Comparison of ENCODE assay signal across 28 cellular contexts in genomic region chr18:7317804-7318231, GRCh38.
A peak's percentile ranks its signal among the peaks of the same experiment; 100 is the strongest.
DNase-seq lines count a peak whose midpoint lies in the region; ATAC-seq and TF ChIP-seq lines count a peak whose summit lies in the region.
"Had no signal": no experiment of that assay in that cellular context is flagged by ENCODE, and none has a peak within 500 bp of the region (broad histone marks: within the 10 kb centered on the region; RNA-seq: fewer than 3 reads in every experiment).

No MANE protein-coding gene starts in this region.

- peak; percentile 28 for ATAC-seq in stimulated activated effector memory CD8-positive, alpha-beta T cell treated with anti-CD3 and anti-CD28 coated beads, Interleukin-12 subunit alpha, Interleukin-12 subunit beta, amount 100 ng/mL, for 72 hours
- ATAC-seq in HG03457 (IDR thresholded peaks at IDR 0.05; ENCODE audit: unreplicated experiment), result no peak
- ATAC-seq: activated CD4-positive, CD25-positive, alpha-beta regulatory T cell treated with anti-CD3 and anti-CD28 coated beads, Interleukin-2, amount 50 U/mL, for 24 hours; gastrocnemius medialis; Panc1 had no signal

- peak overlapping the region; percentile 63 for H3K4me3 Mint-ChIP-seq in glutamatergic neuron (ENCODE audit: unreplicated experiment)
- no peak overlapping the region for H3K4me3 Mint-ChIP-seq in stimulated activated effector memory CD8-positive, alpha-beta T cell treated with anti-CD3 and anti-CD28 coated beads, Interleukin-12 subunit alpha, Interleukin-12 subunit beta, amount 100 ng/mL, for 72 hours
- H3K4me3 Mint-ChIP-seq: activated CD4-positive, alpha-beta memory T cell treated with anti-CD3 and anti-CD28 coated beads for 36 hours; activated naive CD4-positive, alpha-beta T cell treated with anti-CD3 and anti-CD28 coated beads for 36 hours; activated T-helper 1 cell treated with anti-CD3 and anti-CD28 coated beads, Interleukin-12 subunit alpha, Interleukin-12 subunit beta, Interleukin-2, Interleukin-4 antibody, amounts not matched to agents 30 ng/mL and 10 ng/mL and 1 ng/mL, durations not matched to agents 14 hours and 24 hours and 36 hours; brain; HFFc6; IgD-negative memory B cell; immature natural killer cell; natural killer cell had no signal

- H3K27ac Mint-ChIP-seq in glutamatergic neuron (ENCODE audit: unreplicated experiment), result peak overlapping the region; percentile 66
- H3K27ac Mint-ChIP-seq in stimulated activated effector memory CD8-positive, alpha-beta T cell treated with anti-CD3 and anti-CD28 coated beads, Interleukin-12 subunit alpha, Interleukin-12 subunit beta, amount 100 ng/mL, for 72 hours, result no peak overlapping the region
- H3K27ac Mint-ChIP-seq: activated CD4-positive, alpha-beta memory T cell treated with anti-CD3 and anti-CD28 coated beads for 36 hours; activated naive CD4-positive, alpha-beta T cell treated with anti-CD3 and anti-CD28 coated beads for 36 hours; activated T-helper 1 cell treated with anti-CD3 and anti-CD28 coated beads, Interleukin-12 subunit alpha, Interleukin-12 subunit beta, Interleukin-2, Interleukin-4 antibody, amounts not matched to agents 30 ng/mL and 10 ng/mL and 1 ng/mL, durations not matched to agents 14 hours and 24 hours and 36 hours; brain; HFFc6; immature natural killer cell; natural killer cell had no signal

- peaks cover 8% of the 10 kb centered on the region for H3K9me3 Mint-ChIP-seq in glutamatergic neuron (ENCODE audit: unreplicated experiment)
- peaks cover 5% of the 10 kb centered on the region for H3K9me3 Mint-ChIP-seq in stimulated activated effector memory CD8-positive, alpha-beta T cell treated with anti-CD3 and anti-CD28 coated beads, Interleukin-12 subunit alpha, Interleukin-12 subunit beta, amount 100 ng/mL, for 72 hours
- H3K9me3 Mint-ChIP-seq: activated naive CD4-positive, alpha-beta T cell treated with anti-CD3 and anti-CD28 coated beads for 36 hours had no signal

- peaks cover 4% of the 10 kb centered on the region for H3K27me3 Mint-ChIP-seq in glutamatergic neuron (ENCODE audit: unreplicated experiment)
- H3K27me3 Mint-ChIP-seq: activated CD4-positive, alpha-beta memory T cell treated with anti-CD3 and anti-CD28 coated beads for 36 hours; IgD-negative memory B cell had no signal

- peaks cover 1% of the 10 kb centered on the region for H3K36me3 Mint-ChIP-seq in glutamatergic neuron (ENCODE audit: unreplicated experiment)
- H3K36me3 Mint-ChIP-seq in stimulated activated effector memory CD8-positive, alpha-beta T cell treated with anti-CD3 and anti-CD28 coated beads, Interleukin-12 subunit alpha, Interleukin-12 subunit beta, amount 100 ng/mL, for 72 hours, result no peaks in the 10 kb centered on the region
- H3K36me3 Mint-ChIP-seq: activated CD4-positive, alpha-beta memory T cell treated with anti-CD3 and anti-CD28 coated beads for 36 hours; brain; IgD-negative memory B cell; immature natural killer cell; natural killer cell had no signal

- H3K4me1 Mint-ChIP-seq in glutamatergic neuron (ENCODE audit: low read depth, unreplicated experiment), result peaks cover 18% of the 10 kb centered on the region
- H3K4me1 Mint-ChIP-seq in stimulated activated effector memory CD8-positive, alpha-beta T cell treated with anti-CD3 and anti-CD28 coated beads, Interleukin-12 subunit alpha, Interleukin-12 subunit beta, amount 100 ng/mL, for 72 hours, result no peaks in the 10 kb centered on the region
- H3K4me1 Mint-ChIP-seq: IgD-negative memory B cell, immature natural killer cell, natural killer cell had no signal

- DNase-seq in HK-2 (ENCODE audit: unreplicated experiment) (peak; percentile 22), SW480 (ENCODE audit: low spot score) (peak; percentile 68), glutamatergic neuron (no peak), epidermal melanocyte (ENCODE audit: insufficient read length, low spot score) (no peak), NCI-H82 (lab: John Stamatoyannopoulos, UW) (no peak)
- DNase-seq in stimulated activated effector memory CD8-positive, alpha-beta T cell treated with anti-CD3 and anti-CD28 coated beads, Interleukin-12 subunit alpha, Interleukin-12 subunit beta, amount 100 ng/mL, for 72 hours (ENCODE audit: low spot score in 2 of 2), result no peak
- DNase-seq: activated CD4-positive, alpha-beta memory T cell treated with anti-CD3 and anti-CD28 coated beads for 36 hours; activated CD8-positive, alpha-beta memory T cell treated with anti-CD3 and anti-CD28 coated beads, Interleukin-2, amount 50 U/mL, for 4 hours; activated naive CD4-positive, alpha-beta T cell treated with anti-CD3 and anti-CD28 coated beads for 36 hours; gastrocnemius medialis; GM23248; HFFc6; hippocampal formation; immature natural killer cell; natural killer cell; NCI-H1105 treated with DMSO at 0.1 percent for 48 hours; NCI-H2029; NCI-H526; retina; small intestine; stimulated activated CD4-positive, alpha-beta T cell treated with anti-CD3 and anti-CD28 coated beads, Interleukin-2, amount 100 ng/mL, for 24 hours; trophoblast cell had no signal

- no peak for TF ChIP-seq CTCF in glutamatergic neuron (IDR thresholded peaks at IDR 0.05; ENCODE audit: partially characterized antibody, unreplicated experiment)

Comparison
In these comparisons a context has a peak if more than half of its experiments do, and no peak if none do; other contexts are left out.
1. DNase-seq: peak in HK-2 (single experiment) and SW480 (single experiment); none in glutamatergic neuron (single experiment), stimulated activated effector memory CD8-positive, alpha-beta T cell treated with anti-CD3 and anti-CD28 coated beads, Interleukin-12 subunit alpha, Interleukin-12 subunit beta, amount 100 ng/mL, for 72 hours (0 of 2), epidermal melanocyte (single experiment) and NCI-H82 (single experiment).